8 cellular contexts compared by ENCODE assay signal in the genomic region with DNA sequence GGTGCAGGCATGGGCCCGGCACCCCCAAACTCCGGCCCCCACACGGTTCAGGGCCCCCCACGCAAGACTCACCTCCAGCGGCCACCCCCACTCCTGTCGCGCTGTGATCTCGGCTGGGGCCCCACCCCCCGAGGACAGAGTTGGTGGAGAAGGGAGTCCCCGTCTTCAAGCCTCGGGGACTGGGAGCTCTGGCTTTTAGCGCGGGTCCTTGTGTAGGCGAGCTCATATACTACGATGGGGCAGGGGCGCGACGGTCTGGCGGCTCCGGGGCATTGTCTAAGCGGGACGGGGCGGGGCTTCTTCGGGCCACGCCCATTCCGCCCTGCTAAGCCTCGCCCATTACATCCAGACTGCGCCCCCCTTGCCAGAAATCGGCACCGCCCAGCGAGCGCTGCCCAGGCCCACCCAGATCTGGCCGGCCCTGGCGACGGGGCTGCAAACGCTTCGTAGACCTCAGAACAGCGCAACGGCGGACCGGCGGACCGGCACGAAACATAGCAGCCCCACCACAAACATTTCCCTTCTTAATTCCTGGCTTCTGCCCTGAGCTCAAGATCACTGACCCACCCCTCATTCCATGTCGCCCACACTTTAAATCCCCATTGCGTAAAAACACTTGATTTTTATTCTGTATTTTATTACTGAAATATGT. TPM values are rescaled to one million over a fixed set of nuclear protein-coding genes. Genes with fewer than 3 reads are reported as not detected.
A peak's percentile ranks its signal among the peaks of the same experiment; 100 is the strongest.
DNase-seq lines count a peak whose midpoint lies in the region; ATAC-seq and TF ChIP-seq lines count a peak whose summit lies in the region.

No MANE protein-coding gene starts in this region.

- H3K4me3 Mint-ChIP-seq in activated T-helper 1 cell treated with anti-CD3 and anti-CD28 coated beads, Interleukin-12 subunit alpha, Interleukin-12 subunit beta, Interleukin-2, Interleukin-4 antibody, amounts not matched to agents 30 ng/mL and 10 ng/mL and 1 ng/mL, durations not matched to agents 14 hours and 24 hours and 36 hours, result peak overlapping the region; percentile 95
- H3K4me3 Mint-ChIP-seq in stimulated activated naive B cell treated with anti-CD40 and anti-IgM and Interleukin-4, amounts not matched to agents 10 μg/mL and 1 μg/mL and 100 μg/mL, for 72 hours, result peak overlapping the region; percentile 95 to 97

- peaks cover 59% of the 10 kb centered on the region for H3K4me1 Mint-ChIP-seq in activated T-helper 1 cell treated with anti-CD3 and anti-CD28 coated beads, Interleukin-12 subunit alpha, Interleukin-12 subunit beta, Interleukin-2, Interleukin-4 antibody, amounts not matched to agents 30 ng/mL and 10 ng/mL and 1 ng/mL, durations not matched to agents 14 hours and 24 hours and 36 hours (ENCODE audit: low read depth)
- H3K4me1 Mint-ChIP-seq in stimulated activated naive B cell treated with anti-CD40 and anti-IgM and Interleukin-4, amounts not matched to agents 10 μg/mL and 1 μg/mL and 100 μg/mL, for 72 hours, result peaks cover 63 to 83% of the 10 kb centered on the region in 2 donors

- no peak for TF ChIP-seq CTCF in esophagus squamous epithelium (IDR thresholded peaks at IDR 0.05)

- intact Hi-C loops in activated T-helper 1 cell treated with anti-CD3 and anti-CD28 coated beads, Interleukin-12 subunit alpha, Interleukin-12 subunit beta, Interleukin-2, Interleukin-4 antibody, amounts not matched to agents 30 ng/mL and 10 ng/mL and 1 ng/mL, durations not matched to agents 14 hours and 24 hours and 36 hours (cut with micrococcal nuclease), result loop anchor here (1.0 to 2.0 kb wide), 6 partner anchors 8 to 167 kb away; a partner anchor contains a TSS
- intact Hi-C loops in esophagus squamous epithelium (cut with DNase I), result loop anchor here (10.0 kb wide), 1 partner anchor 105 kb away; no protein-coding TSS in a partner anchor

- peaks cover 33% of the 10 kb centered on the region for H3K36me3 Mint-ChIP-seq in activated T-helper 1 cell treated with anti-CD3 and anti-CD28 coated beads, Interleukin-12 subunit alpha, Interleukin-12 subunit beta, Interleukin-2, Interleukin-4 antibody, amounts not matched to agents 30 ng/mL and 10 ng/mL and 1 ng/mL, durations not matched to agents 14 hours and 24 hours and 36 hours (ENCODE audit: low read depth)
- H3K36me3 Mint-ChIP-seq in stimulated activated naive B cell treated with anti-CD40 and anti-IgM and Interleukin-4, amounts not matched to agents 10 μg/mL and 1 μg/mL and 100 μg/mL, for 72 hours, result peaks cover 50 to 70% of the 10 kb centered on the region in 2 donors

- peak overlapping the region; percentile 45 for H3K27ac Mint-ChIP-seq in activated T-helper 1 cell treated with anti-CD3 and anti-CD28 coated beads, Interleukin-12 subunit alpha, Interleukin-12 subunit beta, Interleukin-2, Interleukin-4 antibody, amounts not matched to agents 30 ng/mL and 10 ng/mL and 1 ng/mL, durations not matched to agents 14 hours and 24 hours and 36 hours
- peak overlapping the region; percentile 96 for H3K27ac Mint-ChIP-seq in stimulated activated naive B cell treated with anti-CD40 and anti-IgM and Interleukin-4, amounts not matched to agents 10 μg/mL and 1 μg/mL and 100 μg/mL, for 72 hours

- H3K36me3 ChIP-seq in esophagus squamous epithelium (peaks cover 27 to 67% (median 32%) of the 10 kb centered on the region in 3 donors), muscle layer of colon (ENCODE audit: insufficient read depth, low read length) (peaks cover 51% of the 10 kb centered on the region)

- WGBS in esophagus squamous epithelium, 2 donors, result 13 to 46% methylated on average over 12 to 25 of the region's 46 CpGs

- peak overlapping the region; percentile 96 for H3K9ac ChIP-seq in muscle layer of colon (ENCODE audit: low read length)

- in situ Hi-C loops in G401 (cut with HindIII; ENCODE audit: low sequenced_read_pairs), result no loop called here

- peak in 2 of 4 donors; percentile 31 to 54 for TF ChIP-seq POLR2A in esophagus squamous epithelium (IDR thresholded peaks at IDR 0.05)

- H3K9me3 Mint-ChIP-seq in activated T-helper 1 cell treated with anti-CD3 and anti-CD28 coated beads, Interleukin-12 subunit alpha, Interleukin-12 subunit beta, Interleukin-2, Interleukin-4 antibody, amounts not matched to agents 30 ng/mL and 10 ng/mL and 1 ng/mL, durations not matched to agents 14 hours and 24 hours and 36 hours, result no peaks in the 10 kb centered on the region
- H3K9me3 Mint-ChIP-seq in stimulated activated naive B cell treated with anti-CD40 and anti-IgM and Interleukin-4, amounts not matched to agents 10 μg/mL and 1 μg/mL and 100 μg/mL, for 72 hours, result no peaks in the 10 kb centered on the region

- H3K27ac ChIP-seq in esophagus squamous epithelium, result peak overlapping the region; percentile 90 to 98 (median 96)
- H3K27ac ChIP-seq in muscle layer of colon (ENCODE audit: low read depth, low read length), result peak overlapping the region; percentile 89

- H3K4me3 ChIP-seq in esophagus squamous epithelium (peak overlapping the region; percentile 68 to 91 (median 79)), muscle layer of colon (ENCODE audit: low read depth in 1 of 2, low read length in 2 of 2) (peak overlapping the region; percentile 76 to 91)

- no peaks in the 10 kb centered on the region for H3K9me3 ChIP-seq in esophagus squamous epithelium
- H3K9me3 ChIP-seq in muscle layer of colon (ENCODE audit: low read length), result no peaks in the 10 kb centered on the region

- DNase-seq in G401 (ENCODE audit: low spot score) (peak; percentile 63), OCI-M1 (lab: John Stamatoyannopoulos, UW) (peak; percentile 97), esophagus squamous epithelium (lab: John Stamatoyannopoulos, UW) (no peak)
- DNase-seq in activated T-helper 1 cell treated with anti-CD3 and anti-CD28 coated beads, Interleukin-12 subunit alpha, Interleukin-12 subunit beta, Interleukin-2, Interleukin-4 antibody, amounts not matched to agents 30 ng/mL and 10 ng/mL and 1 ng/mL, durations not matched to agents 14 hours and 24 hours and 36 hours (ENCODE audit: low spot score), result peak; percentile 57
- peak; percentile 62 for DNase-seq in stimulated activated naive B cell treated with anti-CD40 and anti-IgM and Interleukin-4, amounts not matched to agents 10 μg/mL and 1 μg/mL and 100 μg/mL, for 72 hours

- no peaks in the 10 kb centered on the region for H3K27me3 ChIP-seq in esophagus squamous epithelium
- no peaks in the 10 kb centered on the region for H3K27me3 ChIP-seq in muscle layer of colon (ENCODE audit: control insufficient read depth in 1 of 2, insufficient read depth in 2 of 2, low read length in 2 of 2)

- no peaks in the 10 kb centered on the region for H3K27me3 Mint-ChIP-seq in activated T-helper 1 cell treated with anti-CD3 and anti-CD28 coated beads, Interleukin-12 subunit alpha, Interleukin-12 subunit beta, Interleukin-2, Interleukin-4 antibody, amounts not matched to agents 30 ng/mL and 10 ng/mL and 1 ng/mL, durations not matched to agents 14 hours and 24 hours and 36 hours (ENCODE audit: insufficient read depth)
- H3K27me3 Mint-ChIP-seq in stimulated activated naive B cell treated with anti-CD40 and anti-IgM and Interleukin-4, amounts not matched to agents 10 μg/mL and 1 μg/mL and 100 μg/mL, for 72 hours, result no peaks in the 10 kb centered on the region

- H3K4me1 ChIP-seq in esophagus squamous epithelium, result peaks cover 31 to 91% (median 40%) of the 10 kb centered on the region in 3 donors
- peaks cover 35% of the 10 kb centered on the region for H3K4me1 ChIP-seq in muscle layer of colon (ENCODE audit: insufficient read depth, low read length)

- ATAC-seq in HG02970 (IDR thresholded peaks at IDR 0.05; ENCODE audit: low FRiP score, unreplicated experiment) (peak; percentile 38), GM19463 (IDR thresholded peaks at IDR 0.05; ENCODE audit: unreplicated experiment) (no peak)
- ATAC-seq in stimulated activated naive B cell treated with anti-CD40 and anti-IgM and Interleukin-4, amounts not matched to agents 10 μg/mL and 1 μg/mL and 100 μg/mL, for 72 hours (replicated peaks), result peak; percentile 41 to 63

RNA-seq across cellular contexts. Expression of a gene that starts 1.0 kb away (rescaled TPM):
- total RNA-seq in G401 (2014; rRNA removed; shearing (Covaris generic)), result 141 and 183 TPM in 2 replicates
- total RNA-seq in activated T-helper 1 cell treated with anti-CD3 and anti-CD28 coated beads, Interleukin-12 subunit alpha, Interleukin-12 subunit beta, Interleukin-2, Interleukin-4 antibody, amounts not matched to agents 30 ng/mL and 10 ng/mL and 1 ng/mL, durations not matched to agents 14 hours and 24 hours and 36 hours, result 4.9 and 5.7 TPM in 2 replicates
- total RNA-seq in esophagus squamous epithelium, result 10 to 100 TPM; 16.4 to 59.3 (median 28.2) TPM

RNA-seq across cellular contexts. Expression of a gene that starts 6.2 kb away (rescaled TPM):
- total RNA-seq in G401 (2014; rRNA removed; shearing (Covaris generic)), result 868 and 869 TPM in 2 replicates
- total RNA-seq in activated T-helper 1 cell treated with anti-CD3 and anti-CD28 coated beads, Interleukin-12 subunit alpha, Interleukin-12 subunit beta, Interleukin-2, Interleukin-4 antibody, amounts not matched to agents 30 ng/mL and 10 ng/mL and 1 ng/mL, durations not matched to agents 14 hours and 24 hours and 36 hours, result 398 and 399 TPM in 2 replicates
- 100 to 1,000 TPM; 289 to 440 (median 365) TPM for total RNA-seq in esophagus squamous epithelium

RNA-seq across cellular contexts. Expression of a gene that starts 6.9 kb away (rescaled TPM):
- total RNA-seq in G401 (2014; rRNA removed; shearing (Covaris generic)), result not detected in 2 replicates
- total RNA-seq in activated T-helper 1 cell treated with anti-CD3 and anti-CD28 coated beads, Interleukin-12 subunit alpha, Interleukin-12 subunit beta, Interleukin-2, Interleukin-4 antibody, amounts not matched to agents 30 ng/mL and 10 ng/mL and 1 ng/mL, durations not matched to agents 14 hours and 24 hours and 36 hours, result not detected in 2 replicates
- total RNA-seq in esophagus squamous epithelium, result 1 to 10 TPM in 1 of 4 donors, under 1 TPM in 3; 0.12 to 1.4 (median 0.73) TPM

RNA-seq across cellular contexts. Expression of a gene that starts 8.6 kb away (rescaled TPM):
- total RNA-seq in G401 (2014; rRNA removed; shearing (Covaris generic)), result not detected in 2 replicates
- not detected in 2 replicates for total RNA-seq in activated T-helper 1 cell treated with anti-CD3 and anti-CD28 coated beads, Interleukin-12 subunit alpha, Interleukin-12 subunit beta, Interleukin-2, Interleukin-4 antibody, amounts not matched to agents 30 ng/mL and 10 ng/mL and 1 ng/mL, durations not matched to agents 14 hours and 24 hours and 36 hours
- 10 to 100 TPM in 1 of 4 donors, 1 to 10 TPM in 2, under 1 TPM in 1; 0.53 to 14.6 (median 2.4) TPM for total RNA-seq in esophagus squamous epithelium

RNA-seq across cellular contexts. Expression of a gene that starts 9.7 kb away (rescaled TPM):
- total RNA-seq in G401 (2014; rRNA removed; shearing (Covaris generic)), result 3.2 and 7.1 TPM in 2 replicates
- 80.5 and 83.4 TPM in 2 replicates for total RNA-seq in activated T-helper 1 cell treated with anti-CD3 and anti-CD28 coated beads, Interleukin-12 subunit alpha, Interleukin-12 subunit beta, Interleukin-2, Interleukin-4 antibody, amounts not matched to agents 30 ng/mL and 10 ng/mL and 1 ng/mL, durations not matched to agents 14 hours and 24 hours and 36 hours
- 1 to 10 TPM; 2.3 to 7.9 (median 6.8) TPM for total RNA-seq in esophagus squamous epithelium
